8 cellular contexts compared by ENCODE assay signal in the genomic region with DNA sequence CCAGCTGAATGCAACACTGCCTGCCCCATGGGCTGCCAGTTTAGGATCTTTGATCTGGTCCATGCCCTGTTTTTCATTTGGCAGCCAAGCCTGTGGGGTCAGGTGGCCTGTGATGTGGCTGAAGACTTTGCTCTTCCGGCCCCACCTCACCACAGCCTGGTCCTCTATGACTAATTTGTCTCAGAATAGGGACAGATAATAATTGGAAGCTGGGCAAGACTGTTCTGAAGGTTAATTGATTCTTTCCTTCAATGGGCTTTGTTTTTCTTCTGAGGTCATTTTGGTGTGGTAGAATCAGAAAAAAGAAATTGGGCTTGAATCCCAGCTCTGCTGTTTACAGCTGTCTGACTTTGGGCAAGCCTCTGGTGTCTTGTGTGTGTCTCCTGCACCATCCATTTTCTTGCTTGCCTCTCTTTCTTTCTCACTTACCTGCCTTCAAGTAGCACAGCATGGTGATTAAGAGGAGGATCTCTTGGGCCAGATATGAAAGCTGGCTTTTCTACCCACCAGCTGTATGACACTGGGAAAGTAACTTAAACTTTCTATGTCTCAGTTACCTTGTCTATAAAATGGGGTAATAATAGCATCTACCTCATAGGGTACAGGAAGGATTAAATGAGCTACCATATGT. TPM values are rescaled to one million over a fixed set of nuclear protein-coding genes. Genes with fewer than 3 reads are reported as not detected.
DNase-seq lines count a peak whose midpoint lies in the region; ATAC-seq, FAIRE-seq and TF ChIP-seq lines count a peak whose summit lies in the region.

No MANE protein-coding gene starts in this region.

- no peak for TF ChIP-seq CTCF in CD4-positive, alpha-beta T cell (IDR thresholded peaks at IDR 0.05)
- TF ChIP-seq CTCF in osteocyte (IDR thresholded peaks at IDR 0.05) = no peak

- no peaks in the 10 kb centered on the region for H3K9me3 ChIP-seq in CD4-positive, alpha-beta T cell (ENCODE audit: control insufficient read depth, low read length)

- peaks cover 54% of the 10 kb centered on the region for H3K36me3 Mint-ChIP-seq in CD4-positive, alpha-beta T cell (ENCODE audit: low read depth)
- peaks cover 21% of the 10 kb centered on the region for H3K36me3 Mint-ChIP-seq in osteocyte (ENCODE audit: unreplicated experiment)

- no peak for DNase-seq in CD4-positive, alpha-beta T cell
- DNase-seq in caudate nucleus (lab: John Stamatoyannopoulos, UW) (peak in 16 of 61 donors; percentile 24 to 64 (median 48)), osteocyte (ENCODE audit: extremely low spot score, unreplicated experiment) (no peak), H54 (ENCODE audit: insufficient read length, low spot score) (no peak), T1000 (lab: John Stamatoyannopoulos, UW) (no peak)
- no peak for DNase-seq in activated CD4-positive, alpha-beta T cell treated with anti-CD3 and anti-CD28 coated beads, Interleukin-2, amount 50 U/mL, for 48 hours

- no peak overlapping the region for H3K27ac ChIP-seq in CD4-positive, alpha-beta T cell (ENCODE audit: low read depth, low read length)
- H3K27ac ChIP-seq in caudate nucleus (ENCODE audit: low read depth, low read length) = peak overlapping the region; percentile 92

- CTCF ChIA-PET in CD4-positive, alpha-beta T cell (lab: Charles Lee) = interaction anchor here (1.1 kb wide), 1 partner anchor 17 kb away, joined by 7 read pairs; no protein-coding TSS in a partner anchor

- no peaks in the 10 kb centered on the region for H3K9me3 Mint-ChIP-seq in CD4-positive, alpha-beta T cell
- no peaks in the 10 kb centered on the region for H3K9me3 Mint-ChIP-seq in osteocyte (ENCODE audit: unreplicated experiment)

- intact Hi-C loops in CD4-positive, alpha-beta T cell (cut with DNase I, micrococcal nuclease) = no loop called here

- no peak for ATAC-seq in CD4-positive, alpha-beta T cell (ENCODE audit: poor library complexity)
- ATAC-seq in GM19438 (IDR thresholded peaks at IDR 0.05; ENCODE audit: low read depth, unreplicated experiment) = peak; percentile 89
- peak; percentile 95 for ATAC-seq in HG03442 (IDR thresholded peaks at IDR 0.05; ENCODE audit: unreplicated experiment)

- peaks cover 27% of the 10 kb centered on the region for H3K4me1 Mint-ChIP-seq in CD4-positive, alpha-beta T cell (ENCODE audit: low read depth)
- peaks cover 54% of the 10 kb centered on the region for H3K4me1 Mint-ChIP-seq in osteocyte (ENCODE audit: unreplicated experiment)

- no peak for FAIRE-seq in H54 (lab: Jason Lieb, UNC)

- no peaks in the 10 kb centered on the region for H3K27me3 ChIP-seq in CD4-positive, alpha-beta T cell (ENCODE audit: control insufficient read depth, insufficient read depth, low read length)

- POLR2A ChIA-PET in CD4-positive, alpha-beta T cell (lab: Charles Lee) = interaction anchor here (0.6 to 1.1 kb wide), 3 partner anchors 24 to 141 kb away, joined by 3 to 5 read pairs (median 4); a partner anchor contains a TSS

- H3K27ac Mint-ChIP-seq in CD4-positive, alpha-beta T cell = peak overlapping the region; percentile 61
- H3K27ac Mint-ChIP-seq in osteocyte (ENCODE audit: unreplicated experiment) = peak overlapping the region; percentile 68

- H3K27me3 Mint-ChIP-seq in CD4-positive, alpha-beta T cell = no peaks in the 10 kb centered on the region
- H3K27me3 Mint-ChIP-seq in osteocyte (ENCODE audit: unreplicated experiment) = no peaks in the 10 kb centered on the region

- TF ChIP-seq POLR2A in H54 (IDR thresholded peaks at IDR 0.05; ENCODE audit: low read depth, low read length) = no peak

- H3K4me3 Mint-ChIP-seq in CD4-positive, alpha-beta T cell = no peak overlapping the region
- H3K4me3 Mint-ChIP-seq in osteocyte (ENCODE audit: unreplicated experiment) = no peak overlapping the region

RNA-seq across cellular contexts. Expression of a gene that starts 24.2 kb away (rescaled TPM):
- 10 to 100 TPM; 36.0 to 39.2 TPM for total RNA-seq in CD4-positive, alpha-beta T cell
- total RNA-seq in osteocyte = 85.7 and 92.2 TPM in 2 replicates
